ENCODE assay signal across 28 cellular contexts in genomic region chr3:23553353-23553752, GRCh38.
A peak's percentile ranks its signal among the peaks of the same experiment; 100 is the strongest.
DNase-seq lines count a peak whose midpoint lies in the region; ATAC-seq, FAIRE-seq and TF ChIP-seq lines count a peak whose summit lies in the region.
"Had no signal": no experiment of that assay in that cellular context is flagged by ENCODE, and none has a peak within 500 bp of the region (broad histone marks: within the 10 kb centered on the region; RNA-seq: fewer than 3 reads in every experiment).

No MANE protein-coding gene starts in this region.

- FAIRE-seq in colon (lab: Jason Lieb, UNC): peak; percentile 60
- FAIRE-seq: D721Med, islet of Langerhans had no signal

- POLR2A ChIA-PET in naive thymus-derived CD4-positive, alpha-beta T cell (lab: Charles Lee): no interaction called here

- H3K4me3 Mint-ChIP-seq in naive thymus-derived CD4-positive, alpha-beta T cell: no peak overlapping the region
- H3K4me3 Mint-ChIP-seq: activated B cell treated with CpG ODN at 0.5 μM for 24 hours; activated naive CD8-positive, alpha-beta T cell treated with anti-CD3 and anti-CD28 coated beads, Interleukin-2, amount 10 ng/mL, durations not matched to agents 7 days and 5 days; nephron; stimulated activated naive CD8-positive, alpha-beta T cell treated with anti-CD3 and anti-CD28 coated beads, Interleukin-15, Interleukin-2, amounts not matched to agents 100 ng/mL and 50 ng/mL, for 24 hours had no signal

- DNase-seq in GM20000 (ENCODE audit: low spot score) (peak; percentile 25), NCI-H748 treated with DMSO at 0.1 percent for 48 hours (lab: John Stamatoyannopoulos, UW) (no peak), cerebellum (ENCODE audit: low spot score) (no peak)
- DNase-seq in naive thymus-derived CD4-positive, alpha-beta T cell: no peak
- DNase-seq: activated B cell treated with CpG ODN at 0.5 μM for 24 hours; activated CD4-positive, alpha-beta T cell treated with anti-CD3 and anti-CD28 coated beads, Interleukin-2, amount 50 U/mL, for 48 hours; activated effector memory CD4-positive, alpha-beta T cell treated with Interleukin-2 at 50 U/mL for 16 hours; activated naive CD8-positive, alpha-beta T cell treated with anti-CD3 and anti-CD28 coated beads, Interleukin-2, amount 10 ng/mL, durations not matched to agents 7 days and 5 days; body of pancreas; effector CD8-positive, alpha-beta T cell; GOT3; IMR-90; NCI-H1436; NCI-H2171 treated with DMSO at 0.1 percent for 48 hours; NCI-H524 treated with DMSO at 0.1 percent for 48 hours; ovary; right cardiac atrium; stimulated activated CD4-positive, alpha-beta T cell treated with anti-CD3 and anti-CD28 coated beads, Interleukin-4, amount 100 ng/mL, for 4 hours; thyroid gland had no signal

- H3K27ac Mint-ChIP-seq in naive thymus-derived CD4-positive, alpha-beta T cell: no peak overlapping the region
- H3K27ac Mint-ChIP-seq: activated B cell treated with CpG ODN at 0.5 μM for 24 hours; activated naive CD8-positive, alpha-beta T cell treated with anti-CD3 and anti-CD28 coated beads, Interleukin-2, amount 10 ng/mL, durations not matched to agents 7 days and 5 days; nephron; stimulated activated naive CD8-positive, alpha-beta T cell treated with anti-CD3 and anti-CD28 coated beads, Interleukin-15, Interleukin-2, amounts not matched to agents 100 ng/mL and 50 ng/mL, for 24 hours had no signal

- no peaks in the 10 kb centered on the region for H3K27me3 Mint-ChIP-seq in naive thymus-derived CD4-positive, alpha-beta T cell
- H3K27me3 Mint-ChIP-seq: activated B cell treated with CpG ODN at 0.5 μM for 24 hours; activated naive CD8-positive, alpha-beta T cell treated with anti-CD3 and anti-CD28 coated beads, Interleukin-2, amount 10 ng/mL, durations not matched to agents 7 days and 5 days; stimulated activated naive CD8-positive, alpha-beta T cell treated with anti-CD3 and anti-CD28 coated beads, Interleukin-15, Interleukin-2, amounts not matched to agents 100 ng/mL and 50 ng/mL, for 24 hours had no signal

- peaks cover 0 to 20% (median 7%) of the 10 kb centered on the region in 5 donors for H3K36me3 Mint-ChIP-seq in naive thymus-derived CD4-positive, alpha-beta T cell
- H3K36me3 Mint-ChIP-seq: activated naive CD8-positive, alpha-beta T cell treated with anti-CD3 and anti-CD28 coated beads, Interleukin-2, amount 10 ng/mL, durations not matched to agents 7 days and 5 days had no signal

- TF ChIP-seq CTCF in GM20000 (IDR thresholded peaks at IDR 0.05; ENCODE audit: extremely low read depth, missing control alignments): no peak

- no peaks in the 10 kb centered on the region for H3K36me3 ChIP-seq in naive thymus-derived CD4-positive, alpha-beta T cell (ENCODE audit: control insufficient read depth in 2 of 3, insufficient read depth in 3 of 3, low read length in 3 of 3)
- H3K36me3 ChIP-seq: ovary, thyroid gland had no signal

- H3K27me3 ChIP-seq in naive thymus-derived CD4-positive, alpha-beta T cell (ENCODE audit: control insufficient read depth in 2 of 2, insufficient read depth in 2 of 2, low read length in 2 of 2): no peaks in the 10 kb centered on the region
- H3K27me3 ChIP-seq: body of pancreas, ovary, thyroid gland had no signal

- H3K4me3 ChIP-seq in naive thymus-derived CD4-positive, alpha-beta T cell (ENCODE audit: low read length): no peak overlapping the region
- H3K4me3 ChIP-seq: body of pancreas, ovary, thyroid gland had no signal

- CTCF ChIA-PET in naive thymus-derived CD4-positive, alpha-beta T cell (lab: Charles Lee): no interaction called here

- H3K4me1 ChIP-seq in naive thymus-derived CD4-positive, alpha-beta T cell (ENCODE audit: control insufficient read depth in 2 of 2, insufficient read depth in 2 of 2, low read length in 2 of 2): no peaks in the 10 kb centered on the region
- H3K4me1 ChIP-seq: body of pancreas, thyroid gland had no signal

- H3K9me3 Mint-ChIP-seq in naive thymus-derived CD4-positive, alpha-beta T cell: peaks cover 0 to 7% (median 0%) of the 10 kb centered on the region in 11 donors
- H3K9me3 Mint-ChIP-seq: activated B cell treated with CpG ODN at 0.5 μM for 24 hours; activated naive CD8-positive, alpha-beta T cell treated with anti-CD3 and anti-CD28 coated beads, Interleukin-2, amount 10 ng/mL, durations not matched to agents 7 days and 5 days; nephron had no signal

- H3K27ac ChIP-seq in naive thymus-derived CD4-positive, alpha-beta T cell (ENCODE audit: low read depth, low read length): no peak overlapping the region
- H3K27ac ChIP-seq: body of pancreas, ovary, thyroid gland had no signal

- intact Hi-C loops in naive thymus-derived CD4-positive, alpha-beta T cell (cut with micrococcal nuclease): no loop called here

- H3K4me1 Mint-ChIP-seq in naive thymus-derived CD4-positive, alpha-beta T cell: no peaks in the 10 kb centered on the region
- H3K4me1 Mint-ChIP-seq: activated naive CD8-positive, alpha-beta T cell treated with anti-CD3 and anti-CD28 coated beads, Interleukin-2, amount 10 ng/mL, durations not matched to agents 7 days and 5 days had no signal

- H3K9me3 ChIP-seq in naive thymus-derived CD4-positive, alpha-beta T cell (ENCODE audit: control insufficient read depth in 2 of 3, low read length in 3 of 3): no peaks in the 10 kb centered on the region
- H3K9me3 ChIP-seq: body of pancreas, ovary, thyroid gland had no signal

- ATAC-seq in GM18873 (IDR thresholded peaks at IDR 0.05; ENCODE audit: low FRiP score, unreplicated experiment) (peak; percentile 52), HG03378 (IDR thresholded peaks at IDR 0.05; ENCODE audit: unreplicated experiment) (peak; percentile 53), HG02642 (IDR thresholded peaks at IDR 0.05; ENCODE audit: poor library complexity, unreplicated experiment) (no peak)
- ATAC-seq in naive thymus-derived CD4-positive, alpha-beta T cell: no peak
- ATAC-seq: body of pancreas, esophagus mucosa, right cardiac atrium had no signal

Comparison
In these comparisons a context has a peak if more than half of its experiments do, and no peak if none do; other contexts are left out.
1. ATAC-seq: peak in GM18873 (single experiment) and HG03378 (single experiment); none in HG02642 (single experiment) and naive thymus-derived CD4-positive, alpha-beta T cell (single experiment).